17 cellular contexts compared by ENCODE assay signal in the genomic region with DNA sequence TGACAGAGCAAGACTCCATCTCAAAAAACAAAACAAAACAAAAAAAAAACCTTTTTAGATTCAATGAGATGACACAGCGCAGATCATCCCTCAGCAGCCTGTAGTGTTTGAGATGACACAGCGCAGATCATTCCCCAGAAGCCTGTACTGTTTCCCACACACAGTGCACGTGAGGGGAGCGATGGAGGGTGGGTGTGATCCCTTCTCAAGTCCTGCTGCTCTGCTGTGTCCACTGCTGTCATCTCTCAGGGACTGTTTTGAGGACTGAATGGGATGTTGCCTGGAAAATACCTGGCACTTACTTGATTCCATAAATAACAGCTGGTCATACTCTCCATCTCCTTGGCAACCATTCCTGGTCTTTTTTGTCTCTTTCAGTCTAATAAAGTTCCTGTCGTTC. TPM values are rescaled to one million over a fixed set of nuclear protein-coding genes. Genes with fewer than 3 reads are reported as not detected.
DNase-seq lines count a peak whose midpoint lies in the region; ATAC-seq, FAIRE-seq and TF ChIP-seq lines count a peak whose summit lies in the region.
"Had no signal": no experiment of that assay in that cellular context is flagged by ENCODE, and none has a peak within 500 bp of the region (broad histone marks: within the 10 kb centered on the region; RNA-seq: fewer than 3 reads in every experiment).

No MANE protein-coding gene starts in this region.

- ATAC-seq in Right ventricle myocardium inferior (peak; percentile 45), GM21515 (IDR thresholded peaks at IDR 0.05; ENCODE audit: unreplicated experiment) (no peak)
- ATAC-seq: Panc1, T-helper 17 cell had no signal

- H3K4ac ChIP-seq in H1 (replicated peaks; ENCODE audit: insufficient read length, low read depth, low read length) (no peak overlapping the region), trophoblast cell (ENCODE audit: low read depth, low read length) (no peak overlapping the region)

- H3K4me1 ChIP-seq in right atrium auricular region (peaks cover 0 to 7% of the 10 kb centered on the region in 2 donors), H1 (replicated peaks in 1 of 4; ENCODE audit: control insufficient read depth in 3 of 4, insufficient read depth in 4 of 4, low read length in 3 of 4) (0 out of 7 replicates have a peak, but pooled peaks cover 0 to 2% (median 0%) of the 10 kb centered on the region in 4 experiments), trophoblast cell (ENCODE audit: control insufficient read depth in 1 of 2, insufficient read depth in 2 of 2, low read length in 2 of 2) (no peaks in the 10 kb centered on the region), hepatocyte (ENCODE audit: insufficient read depth) (no peaks in the 10 kb centered on the region)
- H3K4me1 ChIP-seq: BE2C had no signal

- no peaks in the 10 kb centered on the region for H3K27me3 ChIP-seq in right atrium auricular region
- no peaks in the 10 kb centered on the region for H3K27me3 ChIP-seq in H1 (replicated peaks in 1 of 4; ENCODE audit: control insufficient read depth in 3 of 4, extremely low read depth in 1 of 4, insufficient read depth in 3 of 4, low read length in 3 of 4)
- H3K27me3 ChIP-seq in trophoblast cell (ENCODE audit: insufficient read depth, low read length), result no peaks in the 10 kb centered on the region
- H3K27me3 ChIP-seq in hepatocyte, result no peaks in the 10 kb centered on the region
- H3K27me3 ChIP-seq: BE2C had no signal

- H3K14ac ChIP-seq in H1 (ENCODE audit: insufficient read length) (no peak overlapping the region), trophoblast cell (ENCODE audit: low read length) (no peak overlapping the region)

- H2BK15ac ChIP-seq in H1 (ENCODE audit: low read length), result no peak overlapping the region

- H2AFZ ChIP-seq in H1 (ENCODE audit: low read length), result no peak overlapping the region
- H2AFZ ChIP-seq in trophoblast cell (ENCODE audit: insufficient read depth, low read length, poor library complexity), result no peak overlapping the region
- no peak overlapping the region for H2AFZ ChIP-seq in hepatocyte

- TF ChIP-seq POLR2A in H1 (IDR thresholded peaks at IDR 0.05; ENCODE audit: control extremely low read depth in 1 of 2, low read depth in 2 of 2, low read length in 2 of 2), result no peak

- no peak for TF ChIP-seq EP300 in H1 (IDR thresholded peaks at IDR 0.05; ENCODE audit: borderline replicate concordance in 1 of 2, low read depth in 2 of 2, low read length in 2 of 2)

- TF ChIP-seq RAD21 in H1 (IDR thresholded peaks at IDR 0.05 in 1 of 2, conservative IDR thresholded peaks at IDR 0.05 in 1 of 2; ENCODE audit: low read depth in 2 of 2, low read length in 2 of 2), result no peak

- no peak overlapping the region for H2BK12ac ChIP-seq in H1 (ENCODE audit: low read depth, low read length)
- H2BK12ac ChIP-seq in trophoblast cell (ENCODE audit: low read length), result no peak overlapping the region

- intact Hi-C loops in Right ventricle myocardium inferior (cut with DNase I), result no loop called here

- H2BK20ac ChIP-seq in H1 (ENCODE audit: low read length), result no peak overlapping the region

- H4K20me1 ChIP-seq in H1 (replicated peaks in 1 of 2; ENCODE audit: control insufficient read depth in 1 of 2, insufficient read depth in 2 of 2, low read length in 2 of 2) (peaks cover 1 to 7% of the 10 kb centered on the region in 2 experiments), hepatocyte (ENCODE audit: insufficient read depth, poor library complexity, severe bottlenecking) (no peaks in the 10 kb centered on the region)

- peak overlapping the region in 1 of 2 donors; percentile 26 for H3K27ac ChIP-seq in right atrium auricular region
- peak overlapping the region; percentile 31; the same call in 1 of the 2 replicates for H3K27ac ChIP-seq in RWPE1
- no peak overlapping the region for H3K27ac ChIP-seq in H1 (ENCODE audit: low read depth, low read length)
- no peak overlapping the region for H3K27ac ChIP-seq in trophoblast cell (ENCODE audit: low read depth, low read length)
- no peak overlapping the region for H3K27ac ChIP-seq in hepatocyte

- H3K9me3 ChIP-seq in right atrium auricular region (no peaks in the 10 kb centered on the region), H1 (ENCODE audit: insufficient read depth in 2 of 2, low read depth in 1 of 2, low read length in 1 of 2) (no peaks in the 10 kb centered on the region), trophoblast cell (ENCODE audit: insufficient read depth, low read depth, low read length) (no peaks in the 10 kb centered on the region), hepatocyte (ENCODE audit: low read depth) (no peaks in the 10 kb centered on the region)
- H3K9me3 ChIP-seq: BE2C had no signal

- H4K8ac ChIP-seq in H1 (ENCODE audit: extremely low read depth, insufficient read depth, low read length) (no peak overlapping the region; the same call in 1 of the 2 replicates), trophoblast cell (ENCODE audit: low read depth, low read length) (no peak overlapping the region)

- POLR2A ChIA-PET in RWPE1 (lab: Yijun Ruan, JAX; ENCODE audit: low non-redundant PET) (no interaction called here), H1 (lab: Charles Lee; ENCODE audit: partially characterized antibody) (no interaction called here)

- DNase-seq in Right ventricle myocardium inferior (ENCODE audit: missing footprints) (no peak), right atrium auricular region (ENCODE audit: low spot score) (no peak), RWPE1 (ENCODE audit: low spot score) (no peak), H1 (ENCODE audit: low read depth in 1 of 2, low spot score in 2 of 2) (no peak), trophoblast cell (no peak), hepatocyte (ENCODE audit: low spot score) (no peak)
- DNase-seq: BE2C; CD4-positive, alpha-beta T cell; DMS79 treated with DMSO at 0.1 percent for 48 hours; KG1; NCI-H1436; NCI-H2081 treated with DMSO at 0.1 percent for 48 hours; NCI-H446 treated with DMSO at 0.1 percent for 48 hours; SHP77; T-helper 17 cell had no signal

- 91% methylated on average over 5 of the region's 5 CpGs; no CpG with 5 or more reads in 1 of the 2 experiments for WGBS in H1 (ENCODE audit: extremely low coverage in 1 of 2, insufficient coverage in 1 of 2, insufficient read length in 1 of 2, insufficient replicate concordance in 2 of 2, low coverage in 1 of 2, low lambda C conversion rate in 2 of 2, missing lambda C conversion rate in 1 of 2), 2 experiments
- WGBS in trophoblast cell (ENCODE audit: extremely low coverage, insufficient coverage, insufficient read length), result no CpG with 5 or more reads among the region's 5 CpGs
- WGBS in hepatocyte (ENCODE audit: low lambda C conversion rate, missing lambda C conversion rate), result 94% methylated on average over 5 of the region's 5 CpGs

- FAIRE-seq in H1 (lab: Jason Lieb, UNC), result no peak

- peaks cover 24% of the 10 kb centered on the region for H3K36me3 ChIP-seq in right atrium auricular region
- H3K36me3 ChIP-seq in H1 (ENCODE audit: control insufficient read depth in 2 of 4, insufficient read depth in 4 of 4, low read length in 3 of 4), result peaks cover 18 to 50% (median 34%) of the 10 kb centered on the region in 4 experiments
- peaks cover 24 to 32% of the 10 kb centered on the region in 2 experiments for H3K36me3 ChIP-seq in trophoblast cell (ENCODE audit: control insufficient read depth in 1 of 2, insufficient read depth in 2 of 2, low read length in 2 of 2)
- no peaks in the 10 kb centered on the region for H3K36me3 ChIP-seq in hepatocyte (replicated peaks; ENCODE audit: insufficient read depth, low read depth)
- H3K36me3 ChIP-seq: BE2C had no signal

- no peak overlapping the region for H2BK120ac ChIP-seq in H1 (replicated peaks; ENCODE audit: low read depth, low read length)
- H2BK120ac ChIP-seq in trophoblast cell (ENCODE audit: insufficient read depth, low read length, poor library complexity), result no peak overlapping the region

- H2BK5ac ChIP-seq in H1 (ENCODE audit: low read depth, low read length), result no peak overlapping the region
- H2BK5ac ChIP-seq in trophoblast cell (ENCODE audit: low read depth, low read length, poor library complexity), result no peak overlapping the region

- peaks cover 0 to 7% of the 10 kb centered on the region in 2 experiments; a peak in 1 of 4 replicates for H3K79me2 ChIP-seq in H1 (ENCODE audit: control insufficient read depth in 1 of 2, insufficient read depth in 2 of 2, low read length in 2 of 2)
- no peaks in the 10 kb centered on the region for H3K79me2 ChIP-seq in trophoblast cell (ENCODE audit: control insufficient read depth, insufficient read depth, low read length, poor library complexity)
- H3K79me2 ChIP-seq in hepatocyte, result no peaks in the 10 kb centered on the region

- H3K23me2 ChIP-seq in H1 (ENCODE audit: low read depth, low read length), result no peaks in the 10 kb centered on the region

- H4K5ac ChIP-seq in H1 (ENCODE audit: insufficient read length, low read depth, low read length), result no peak overlapping the region

- CTCF ChIA-PET in RWPE1 (lab: Yijun Ruan, JAX) (no interaction called here), H1 (lab: Charles Lee; ENCODE audit: partially characterized antibody) (interaction anchor here (1.1 to 9.3 kb wide), 4 partner anchors 120 to 375 kb away, joined by 3 to 136 read pairs (median 6); no protein-coding TSS in a partner anchor)

- H3K9me2 ChIP-seq in hepatocyte (replicated peaks; ENCODE audit: insufficient read depth), result no peaks in the 10 kb centered on the region

- H3K9ac ChIP-seq in H1 (replicated peaks in 1 of 4; ENCODE audit: extremely low read depth in 1 of 4, low read depth in 3 of 4, low read length in 3 of 4), result no peak overlapping the region
- no peak overlapping the region for H3K9ac ChIP-seq in trophoblast cell (ENCODE audit: low read length)

- H3K79me1 ChIP-seq in H1 (ENCODE audit: low read depth, low read length), result peaks cover 3% of the 10 kb centered on the region; the same call in 1 of the 2 replicates
- no peaks in the 10 kb centered on the region for H3K79me1 ChIP-seq in trophoblast cell (ENCODE audit: low read length)

- H3K23ac ChIP-seq in H1 (ENCODE audit: insufficient read length), result no peak overlapping the region
- no peak overlapping the region for H3K23ac ChIP-seq in trophoblast cell (ENCODE audit: low read length)

- H3K18ac ChIP-seq in H1 (ENCODE audit: extremely low read depth, low read length) (no peak overlapping the region), trophoblast cell (ENCODE audit: low read length) (no peak overlapping the region)

- TF ChIP-seq CTCF in right atrium auricular region (IDR thresholded peaks at IDR 0.05), result no peak
- TF ChIP-seq CTCF in RWPE1 (conservative IDR thresholded peaks at IDR 0.05; ENCODE audit: low read depth), result no peak
- no peak for TF ChIP-seq CTCF in H1 (IDR thresholded peaks at IDR 0.05; ENCODE audit: control extremely low read depth in 1 of 3, insufficient read depth in 1 of 3, low read depth in 1 of 3, low read length in 3 of 3)
- no peak for TF ChIP-seq CTCF in hepatocyte (IDR thresholded peaks at IDR 0.05; ENCODE audit: poor library complexity)

- H3K4me2 ChIP-seq in H1 (ENCODE audit: insufficient read depth in 1 of 2, low read depth in 2 of 2, low read length in 2 of 2) (no peak overlapping the region), trophoblast cell (ENCODE audit: low read length) (no peak overlapping the region), hepatocyte (no peak overlapping the region)

- no peak overlapping the region for H2AK5ac ChIP-seq in H1 (ENCODE audit: low read depth, low read length)
- H2AK5ac ChIP-seq in trophoblast cell (ENCODE audit: low read length), result no peak overlapping the region

- H3K4me3 ChIP-seq in right atrium auricular region (no peak overlapping the region), H1 (ENCODE audit: extremely low read depth in 1 of 4, insufficient read depth in 2 of 4, low read depth in 3 of 4, low read length in 4 of 4) (no peak overlapping the region), trophoblast cell (ENCODE audit: low read depth, low read length) (peak overlapping the region; percentile 20), hepatocyte (no peak overlapping the region)

- H4K12ac ChIP-seq in trophoblast cell (ENCODE audit: low read depth, low read length), result no peak overlapping the region

- no peak overlapping the region for H3K56ac ChIP-seq in H1 (replicated peaks; ENCODE audit: insufficient read length, low read depth, low read length)

- no peak overlapping the region for H4K91ac ChIP-seq in H1 (replicated peaks; ENCODE audit: insufficient read length, low read length)
- H4K91ac ChIP-seq in trophoblast cell (ENCODE audit: low read depth, low read length), result no peak overlapping the region

RNA-seq across cellular contexts. Expression of a gene that starts 25.7 kb away (rescaled TPM):
- total RNA-seq in Right ventricle myocardium inferior, result 65.6 TPM
- total RNA-seq in right atrium auricular region, result 10 to 100 TPM; 89.3 to 99.5 TPM
- 36.3 and 38.9 TPM in 2 replicates for total RNA-seq in H1 (2021; fragmentation: NEBNext Ultra II Directional; extraction: Animal tissue kit (Norgen Biotek cat#: 25700))
- polyA plus RNA-seq in H1 (2011; rRNA removed), result 31.1 and 33.9 TPM in 2 replicates
- polyA plus RNA-seq in H1 (2011; cell fraction: cytosol; rRNA removed), result 36.4 TPM
- 29.4 TPM for polyA plus RNA-seq in H1 (2011; cell fraction: nucleus; rRNA removed)
- 21.1 to 28.9 TPM (median 25.9 TPM) in 4 replicates for polyA plus RNA-seq in H1 (2012, experiment 1 of 2)
- polyA plus RNA-seq in H1 (2012, experiment 2 of 2), result 3.1 TPM
- polyA plus RNA-seq in H1 (2013, experiment 1 of 2), result 46.3 TPM
- polyA plus RNA-seq in H1 (2013, experiment 2 of 2), result 52.7 TPM
- 23.4 and 26.2 TPM in 2 replicates for polyA minus RNA-seq in H1 (2011; rRNA and poly(A)+ RNA removed)
- polyA minus RNA-seq in H1 (2011; cell fraction: cytosol; rRNA and poly(A)+ RNA removed), result 19.7 TPM
- 21.7 TPM for polyA minus RNA-seq in H1 (2011; cell fraction: nucleus; rRNA and poly(A)+ RNA removed)
- polyA plus RNA-seq in trophoblast cell (2013), result 45.9 and 46.2 TPM in 2 replicates
- total RNA-seq in hepatocyte, result 66.5 and 72.0 TPM in 2 replicates
- 51.1 and 52.4 TPM in 2 replicates for polyA plus RNA-seq in hepatocyte

RNA-seq across cellular contexts. Expression of a gene that starts 52.2 kb away (rescaled TPM):
- total RNA-seq in Right ventricle myocardium inferior (44.8 TPM), right atrium auricular region (10 to 100 TPM; 34.2 to 40.8 TPM), hepatocyte (55.3 and 58.5 TPM in 2 replicates)
- total RNA-seq in H1 (2021; fragmentation: NEBNext Ultra II Directional; extraction: Animal tissue kit (Norgen Biotek cat#: 25700)), result 13.6 and 15.8 TPM in 2 replicates
- polyA plus RNA-seq in H1 (2011; rRNA removed) (16.7 and 20.7 TPM in 2 replicates), hepatocyte (22.2 and 24.7 TPM in 2 replicates)
- 16.8 TPM for polyA plus RNA-seq in H1 (2011; cell fraction: cytosol; rRNA removed)
- polyA plus RNA-seq in H1 (2011; cell fraction: nucleus; rRNA removed), result 39.0 TPM
- polyA plus RNA-seq in H1 (2012, experiment 1 of 2), result 17.4 to 21.6 TPM (median 19.9 TPM) in 4 replicates
- polyA plus RNA-seq in H1 (2012, experiment 2 of 2), result 9.2 TPM
- polyA plus RNA-seq in H1 (2013, experiment 1 of 2), result 22.1 TPM
- polyA plus RNA-seq in H1 (2013, experiment 2 of 2), result 21.2 TPM
- 28.0 and 29.1 TPM in 2 replicates for polyA minus RNA-seq in H1 (2011; rRNA and poly(A)+ RNA removed)
- polyA minus RNA-seq in H1 (2011; cell fraction: cytosol; rRNA and poly(A)+ RNA removed), result 23.9 TPM
- 15.0 TPM for polyA minus RNA-seq in H1 (2011; cell fraction: nucleus; rRNA and poly(A)+ RNA removed)
- polyA plus RNA-seq in trophoblast cell (2013), result 19.1 and 20.6 TPM in 2 replicates

RNA-seq across cellular contexts. Expression of a gene that starts 52.5 kb away (rescaled TPM):
- total RNA-seq in Right ventricle myocardium inferior (10.2 TPM), right atrium auricular region (10 to 100 TPM in 1 of 2 donors, 1 to 10 TPM in 1; 8.4 to 11.1 TPM), hepatocyte (17.6 and 25.1 TPM in 2 replicates)
- 6.9 and 10.2 TPM in 2 replicates for total RNA-seq in H1 (2021; fragmentation: NEBNext Ultra II Directional; extraction: Animal tissue kit (Norgen Biotek cat#: 25700))
- polyA plus RNA-seq in H1 (2011; rRNA removed) (8.5 and 9.3 TPM in 2 replicates), hepatocyte (16.4 and 18.1 TPM in 2 replicates)
- 12.4 TPM for polyA plus RNA-seq in H1 (2011; cell fraction: cytosol; rRNA removed)
- polyA plus RNA-seq in H1 (2011; cell fraction: nucleus; rRNA removed), result 29.5 TPM
- 7.9 to 10.0 TPM (median 8.7 TPM) in 4 replicates for polyA plus RNA-seq in H1 (2012, experiment 1 of 2)
- 6.2 TPM for polyA plus RNA-seq in H1 (2012, experiment 2 of 2)
- polyA plus RNA-seq in H1 (2013, experiment 1 of 2), result 6.1 TPM
- 5.4 TPM for polyA plus RNA-seq in H1 (2013, experiment 2 of 2)
- 17.1 and 19.0 TPM in 2 replicates for polyA minus RNA-seq in H1 (2011; rRNA and poly(A)+ RNA removed)
- 3.7 TPM for polyA minus RNA-seq in H1 (2011; cell fraction: cytosol; rRNA and poly(A)+ RNA removed)
- polyA minus RNA-seq in H1 (2011; cell fraction: nucleus; rRNA and poly(A)+ RNA removed), result 12.8 TPM
- polyA plus RNA-seq in trophoblast cell (2013), result 8.5 and 9.9 TPM in 2 replicates
